Comparison of ENCODE assay signal across 1 cellular context in genomic region chr20:62183426-62184142, GRCh38.
TF ChIP-seq lines count a peak whose summit lies in the region.

No MANE protein-coding gene starts in this region.

TF ChIP-seq in HepG2, 621 proteins besides CTCF, POLR2A, EP300 and RAD21 (continues in another document):
- TF ChIP-seq REXO4 (CRISPR knock-in tag; IDR thresholded peaks at IDR 0.05; ENCODE audit: borderline replicate concordance) (no peak; the same call in 1 of the 2 replicates), DPF2 (CRISPR knock-in tag; IDR thresholded peaks at IDR 0.05; ENCODE audit: borderline replicate concordance, low read depth) (no peak), ZNF660 (CRISPR knock-in tag; IDR thresholded peaks at IDR 0.05; ENCODE audit: borderline replicate concordance, low read depth) (no peak), NFYB (CRISPR knock-in tag; IDR thresholded peaks at IDR 0.05) (no peak), CBX2 (IDR thresholded peaks at IDR 0.05; ENCODE audit: low read depth, low read length) (no peak), CBX2 (CRISPR knock-in tag; IDR thresholded peaks at IDR 0.05; ENCODE audit: low read depth) (no peak), ONECUT2 (CRISPR knock-in tag; IDR thresholded peaks at IDR 0.05) (0 out of 2 replicates have a peak, but pooled peaks have one; percentile 26), FOXO1 (CRISPR knock-in tag; IDR thresholded peaks at IDR 0.05) (0 out of 2 replicates have a peak, but pooled peaks have one; percentile 32), RELA (CRISPR knock-in tag; IDR thresholded peaks at IDR 0.05) (no peak), NCOR1 (IDR thresholded peaks at IDR 0.05; ENCODE audit: borderline replicate concordance, low read length) (no peak), TAF15 (IDR thresholded peaks at IDR 0.05; ENCODE audit: low read depth, low read length, poor library complexity, severe bottlenecking) (no peak), CREB1 (IDR thresholded peaks at IDR 0.05) (no peak), CREB1 (CRISPR knock-in tag; IDR thresholded peaks at IDR 0.05) (0 out of 2 replicates have a peak, but pooled peaks have one; percentile 28), PCBP2 (optimal IDR thresholded peaks at IDR 0.05; ENCODE audit: low read depth, low read length, poor library complexity, severe bottlenecking) (no peak), MAFF (IDR thresholded peaks at IDR 0.05; ENCODE audit: low read depth, low read length) (0 out of 2 replicates have a peak, but pooled peaks have one; percentile 15), TRIM24 (CRISPR knock-in tag; IDR thresholded peaks at IDR 0.05) (no peak), ZBTB38 (CRISPR knock-in tag; IDR thresholded peaks at IDR 0.05) (0 out of 2 replicates have a peak, but pooled peaks have one; percentile 48), ELF1 (CRISPR knock-in tag; IDR thresholded peaks at IDR 0.05) (no peak), CAMTA2 (CRISPR knock-in tag; IDR thresholded peaks at IDR 0.05; ENCODE audit: borderline replicate concordance) (0 out of 2 replicates have a peak, but pooled peaks have one; percentile 8), ZSCAN20 (CRISPR knock-in tag; IDR thresholded peaks at IDR 0.05; ENCODE audit: borderline replicate concordance) (no peak), ZFYVE20 (CRISPR knock-in tag; IDR thresholded peaks at IDR 0.05; ENCODE audit: borderline replicate concordance, low read depth) (no peak), ZNF205 (CRISPR knock-in tag; IDR thresholded peaks at IDR 0.05) (no peak), MYPOP (CRISPR knock-in tag; IDR thresholded peaks at IDR 0.05) (no peak), ZNF3 (CRISPR knock-in tag; IDR thresholded peaks at IDR 0.05) (no peak), MED13 (CRISPR knock-in tag; IDR thresholded peaks at IDR 0.05) (no peak), STAG1 (CRISPR knock-in tag; IDR thresholded peaks at IDR 0.05) (no peak), CBX5 (CRISPR knock-in tag; IDR thresholded peaks at IDR 0.05; ENCODE audit: borderline replicate concordance) (no peak), ZNF572 (CRISPR knock-in tag; IDR thresholded peaks at IDR 0.05) (no peak), NR0B2 (CRISPR knock-in tag; IDR thresholded peaks at IDR 0.05) (no peak), ZNF414 (CRISPR knock-in tag; IDR thresholded peaks at IDR 0.05) (no peak), ASH2L (IDR thresholded peaks at IDR 0.05; ENCODE audit: insufficient read length, low read depth, low read length) (no peak), MAFG (CRISPR knock-in tag; IDR thresholded peaks at IDR 0.05) (no peak), ZNF577 (CRISPR knock-in tag; IDR thresholded peaks at IDR 0.05; ENCODE audit: borderline replicate concordance, low read depth) (no peak), ZNF615 (CRISPR knock-in tag; IDR thresholded peaks at IDR 0.05; ENCODE audit: borderline replicate concordance) (no peak), GABPA (IDR thresholded peaks at IDR 0.05; ENCODE audit: low read depth, low read length) (no peak), GABPA (CRISPR knock-in tag; IDR thresholded peaks at IDR 0.05; ENCODE audit: low read depth) (0 out of 2 replicates have a peak, but pooled peaks have one; percentile 7), PHB2 (IDR thresholded peaks at IDR 0.05; ENCODE audit: partially characterized antibody) (no peak)
- TF ChIP-seq, protein P1, sequence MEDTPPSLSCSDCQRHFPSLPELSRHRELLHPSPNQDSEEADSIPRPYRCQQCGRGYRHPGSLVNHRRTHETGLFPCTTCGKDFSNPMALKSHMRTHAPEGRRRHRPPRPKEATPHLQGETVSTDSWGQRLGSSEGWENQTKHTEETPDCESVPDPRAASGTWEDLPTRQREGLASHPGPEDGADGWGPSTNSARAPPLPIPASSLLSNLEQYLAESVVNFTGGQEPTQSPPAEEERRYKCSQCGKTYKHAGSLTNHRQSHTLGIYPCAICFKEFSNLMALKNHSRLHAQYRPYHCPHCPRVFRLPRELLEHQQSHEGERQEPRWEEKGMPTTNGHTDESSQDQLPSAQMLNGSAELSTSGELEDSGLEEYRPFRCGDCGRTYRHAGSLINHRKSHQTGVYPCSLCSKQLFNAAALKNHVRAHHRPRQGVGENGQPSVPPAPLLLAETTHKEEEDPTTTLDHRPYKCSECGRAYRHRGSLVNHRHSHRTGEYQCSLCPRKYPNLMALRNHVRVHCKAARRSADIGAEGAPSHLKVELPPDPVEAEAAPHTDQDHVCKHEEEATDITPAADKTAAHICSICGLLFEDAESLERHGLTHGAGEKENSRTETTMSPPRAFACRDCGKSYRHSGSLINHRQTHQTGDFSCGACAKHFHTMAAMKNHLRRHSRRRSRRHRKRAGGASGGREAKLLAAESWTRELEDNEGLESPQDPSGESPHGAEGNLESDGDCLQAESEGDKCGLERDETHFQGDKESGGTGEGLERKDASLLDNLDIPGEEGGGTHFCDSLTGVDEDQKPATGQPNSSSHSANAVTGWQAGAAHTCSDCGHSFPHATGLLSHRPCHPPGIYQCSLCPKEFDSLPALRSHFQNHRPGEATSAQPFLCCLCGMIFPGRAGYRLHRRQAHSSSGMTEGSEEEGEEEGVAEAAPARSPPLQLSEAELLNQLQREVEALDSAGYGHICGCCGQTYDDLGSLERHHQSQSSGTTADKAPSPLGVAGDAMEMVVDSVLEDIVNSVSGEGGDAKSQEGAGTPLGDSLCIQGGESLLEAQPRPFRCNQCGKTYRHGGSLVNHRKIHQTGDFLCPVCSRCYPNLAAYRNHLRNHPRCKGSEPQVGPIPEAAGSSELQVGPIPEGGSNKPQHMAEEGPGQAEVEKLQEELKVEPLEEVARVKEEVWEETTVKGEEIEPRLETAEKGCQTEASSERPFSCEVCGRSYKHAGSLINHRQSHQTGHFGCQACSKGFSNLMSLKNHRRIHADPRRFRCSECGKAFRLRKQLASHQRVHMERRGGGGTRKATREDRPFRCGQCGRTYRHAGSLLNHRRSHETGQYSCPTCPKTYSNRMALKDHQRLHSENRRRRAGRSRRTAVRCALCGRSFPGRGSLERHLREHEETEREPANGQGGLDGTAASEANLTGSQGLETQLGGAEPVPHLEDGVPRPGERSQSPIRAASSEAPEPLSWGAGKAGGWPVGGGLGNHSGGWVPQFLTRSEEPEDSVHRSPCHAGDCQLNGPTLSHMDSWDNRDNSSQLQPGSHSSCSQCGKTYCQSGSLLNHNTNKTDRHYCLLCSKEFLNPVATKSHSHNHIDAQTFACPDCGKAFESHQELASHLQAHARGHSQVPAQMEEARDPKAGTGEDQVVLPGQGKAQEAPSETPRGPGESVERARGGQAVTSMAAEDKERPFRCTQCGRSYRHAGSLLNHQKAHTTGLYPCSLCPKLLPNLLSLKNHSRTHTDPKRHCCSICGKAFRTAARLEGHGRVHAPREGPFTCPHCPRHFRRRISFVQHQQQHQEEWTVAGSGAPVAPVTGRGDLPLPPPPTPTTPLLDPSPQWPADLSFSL (CRISPR knock-in tag; IDR thresholded peaks at IDR 0.05), result no peak
- TF ChIP-seq, protein P2, sequence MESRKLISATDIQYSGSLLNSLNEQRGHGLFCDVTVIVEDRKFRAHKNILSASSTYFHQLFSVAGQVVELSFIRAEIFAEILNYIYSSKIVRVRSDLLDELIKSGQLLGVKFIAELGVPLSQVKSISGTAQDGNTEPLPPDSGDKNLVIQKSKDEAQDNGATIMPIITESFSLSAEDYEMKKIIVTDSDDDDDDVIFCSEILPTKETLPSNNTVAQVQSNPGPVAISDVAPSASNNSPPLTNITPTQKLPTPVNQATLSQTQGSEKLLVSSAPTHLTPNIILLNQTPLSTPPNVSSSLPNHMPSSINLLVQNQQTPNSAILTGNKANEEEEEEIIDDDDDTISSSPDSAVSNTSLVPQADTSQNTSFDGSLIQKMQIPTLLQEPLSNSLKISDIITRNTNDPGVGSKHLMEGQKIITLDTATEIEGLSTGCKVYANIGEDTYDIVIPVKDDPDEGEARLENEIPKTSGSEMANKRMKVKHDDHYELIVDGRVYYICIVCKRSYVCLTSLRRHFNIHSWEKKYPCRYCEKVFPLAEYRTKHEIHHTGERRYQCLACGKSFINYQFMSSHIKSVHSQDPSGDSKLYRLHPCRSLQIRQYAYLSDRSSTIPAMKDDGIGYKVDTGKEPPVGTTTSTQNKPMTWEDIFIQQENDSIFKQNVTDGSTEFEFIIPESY (CRISPR knock-in tag; IDR thresholded peaks at IDR 0.05), result peak; percentile 22; the same call in 1 of the 2 replicates
- TF ChIP-seq, protein P3, sequence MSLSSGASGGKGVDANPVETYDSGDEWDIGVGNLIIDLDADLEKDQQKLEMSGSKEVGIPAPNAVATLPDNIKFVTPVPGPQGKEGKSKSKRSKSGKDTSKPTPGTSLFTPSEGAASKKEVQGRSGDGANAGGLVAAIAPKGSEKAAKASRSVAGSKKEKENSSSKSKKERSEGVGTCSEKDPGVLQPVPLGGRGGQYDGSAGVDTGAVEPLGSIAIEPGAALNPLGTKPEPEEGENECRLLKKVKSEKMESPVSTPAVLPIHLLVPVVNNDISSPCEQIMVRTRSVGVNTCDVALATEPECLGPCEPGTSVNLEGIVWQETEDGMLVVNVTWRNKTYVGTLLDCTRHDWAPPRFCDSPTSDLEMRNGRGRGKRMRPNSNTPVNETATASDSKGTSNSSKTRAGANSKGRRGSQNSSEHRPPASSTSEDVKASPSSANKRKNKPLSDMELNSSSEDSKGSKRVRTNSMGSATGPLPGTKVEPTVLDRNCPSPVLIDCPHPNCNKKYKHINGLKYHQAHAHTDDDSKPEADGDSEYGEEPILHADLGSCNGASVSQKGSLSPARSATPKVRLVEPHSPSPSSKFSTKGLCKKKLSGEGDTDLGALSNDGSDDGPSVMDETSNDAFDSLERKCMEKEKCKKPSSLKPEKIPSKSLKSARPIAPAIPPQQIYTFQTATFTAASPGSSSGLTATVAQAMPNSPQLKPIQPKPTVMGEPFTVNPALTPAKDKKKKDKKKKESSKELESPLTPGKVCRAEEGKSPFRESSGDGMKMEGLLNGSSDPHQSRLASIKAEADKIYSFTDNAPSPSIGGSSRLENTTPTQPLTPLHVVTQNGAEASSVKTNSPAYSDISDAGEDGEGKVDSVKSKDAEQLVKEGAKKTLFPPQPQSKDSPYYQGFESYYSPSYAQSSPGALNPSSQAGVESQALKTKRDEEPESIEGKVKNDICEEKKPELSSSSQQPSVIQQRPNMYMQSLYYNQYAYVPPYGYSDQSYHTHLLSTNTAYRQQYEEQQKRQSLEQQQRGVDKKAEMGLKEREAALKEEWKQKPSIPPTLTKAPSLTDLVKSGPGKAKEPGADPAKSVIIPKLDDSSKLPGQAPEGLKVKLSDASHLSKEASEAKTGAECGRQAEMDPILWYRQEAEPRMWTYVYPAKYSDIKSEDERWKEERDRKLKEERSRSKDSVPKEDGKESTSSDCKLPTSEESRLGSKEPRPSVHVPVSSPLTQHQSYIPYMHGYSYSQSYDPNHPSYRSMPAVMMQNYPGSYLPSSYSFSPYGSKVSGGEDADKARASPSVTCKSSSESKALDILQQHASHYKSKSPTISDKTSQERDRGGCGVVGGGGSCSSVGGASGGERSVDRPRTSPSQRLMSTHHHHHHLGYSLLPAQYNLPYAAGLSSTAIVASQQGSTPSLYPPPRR (CRISPR knock-in tag; IDR thresholded peaks at IDR 0.05; ENCODE audit: borderline replicate concordance), result no peak
- TF ChIP-seq, protein P4, sequence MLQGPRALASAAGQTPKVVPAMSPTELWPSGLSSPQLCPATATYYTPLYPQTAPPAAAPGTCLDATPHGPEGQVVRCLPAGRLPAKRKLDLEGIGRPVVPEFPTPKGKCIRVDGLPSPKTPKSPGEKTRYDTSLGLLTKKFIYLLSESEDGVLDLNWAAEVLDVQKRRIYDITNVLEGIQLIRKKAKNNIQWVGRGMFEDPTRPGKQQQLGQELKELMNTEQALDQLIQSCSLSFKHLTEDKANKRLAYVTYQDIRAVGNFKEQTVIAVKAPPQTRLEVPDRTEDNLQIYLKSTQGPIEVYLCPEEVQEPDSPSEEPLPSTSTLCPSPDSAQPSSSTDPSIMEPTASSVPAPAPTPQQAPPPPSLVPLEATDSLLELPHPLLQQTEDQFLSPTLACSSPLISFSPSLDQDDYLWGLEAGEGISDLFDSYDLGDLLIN (CRISPR knock-in tag; IDR thresholded peaks at IDR 0.05; ENCODE audit: borderline replicate concordance), result no peak
- TF ChIP-seq, protein P5, sequence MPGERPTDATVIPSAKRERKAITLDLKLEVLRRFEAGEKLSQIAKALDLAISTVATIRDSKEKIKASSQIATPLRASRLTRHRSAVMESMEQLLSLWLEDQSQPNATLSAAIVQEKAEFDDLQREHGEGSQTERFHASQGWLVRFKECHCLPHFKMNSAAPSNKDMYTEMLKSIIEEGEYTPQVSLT (CRISPR knock-in tag; IDR thresholded peaks at IDR 0.05; ENCODE audit: borderline replicate concordance, low read depth), result no peak
